Comparison of ENCODE assay signal across 8 cellular contexts in genomic region chr15:44711356-44712107, GRCh38. TPM values are rescaled to one million over a fixed set of nuclear protein-coding genes. Genes with fewer than 3 reads are reported as not detected.
DNase-seq lines count a peak whose midpoint lies in the region; ATAC-seq and TF ChIP-seq lines count a peak whose summit lies in the region.

Gene B2M, plus strand, starts transcription at chr15:44711517. Its CDS starts 30 bp downstream, at chr15:44711547.

- DNase-seq in AG20443 (ENCODE audit: low spot score) (peak; percentile 96), NCI-H510A (lab: John Stamatoyannopoulos, UW) (peak; percentile 53), cerebellum (ENCODE audit: low spot score) (peak; percentile 95), kidney epithelial cell (ENCODE audit: low read depth) (peak; percentile 77)
- DNase-seq in activated CD4-positive, alpha-beta T cell treated with anti-CD3 and anti-CD28 coated beads for 1 hour, result peak; percentile 96
- peak; percentile 89 to 92 for DNase-seq in stimulated activated CD4-positive, alpha-beta T cell treated with anti-CD3 and anti-CD28 coated beads, Interleukin-15, amount 100 ng/mL, for 48 hours (ENCODE audit: low read depth in 2 of 2)

- H3K4me3 ChIP-seq in kidney epithelial cell (ENCODE audit: low read depth, low read length), result peak within 1 kb of the TSS; percentile 74

- peak; percentile 83 for ATAC-seq in HG03432 (IDR thresholded peaks at IDR 0.05; ENCODE audit: unreplicated experiment)

- H3K36me3 ChIP-seq in kidney epithelial cell (ENCODE audit: control insufficient read depth, insufficient read depth, low read length), result peaks cover 2% of the 10 kb centered on the region

- TF ChIP-seq POLR2A in GM19099 (IDR thresholded peaks at IDR 0.05; ENCODE audit: extremely low read depth, insufficient read length, low read depth), result peak; percentile 100

- no peak for TF ChIP-seq CTCF in kidney epithelial cell (IDR thresholded peaks at IDR 0.05; ENCODE audit: insufficient read depth, low read length, poor library complexity, severe bottlenecking)

- no peaks in the 10 kb centered on the region for H3K27me3 ChIP-seq in kidney epithelial cell (ENCODE audit: control insufficient read depth, insufficient read depth, low read length)

RNA-seq across cellular contexts. Expression of gene B2M, which starts in this region (rescaled TPM):
- 210 TPM for total RNA-seq in cerebellum
- 853 and 956 TPM in 2 replicates for total RNA-seq in kidney epithelial cell

Comparison
In these comparisons a context has a peak if more than half of its experiments do, and no peak if none do; other contexts are left out.
1. Peak in every context shown above with its lines: DNase-seq, ATAC-seq and H3K4me3 ChIP-seq.